Comparison of ENCODE assay signal across 14 cellular contexts in the genomic region with DNA sequence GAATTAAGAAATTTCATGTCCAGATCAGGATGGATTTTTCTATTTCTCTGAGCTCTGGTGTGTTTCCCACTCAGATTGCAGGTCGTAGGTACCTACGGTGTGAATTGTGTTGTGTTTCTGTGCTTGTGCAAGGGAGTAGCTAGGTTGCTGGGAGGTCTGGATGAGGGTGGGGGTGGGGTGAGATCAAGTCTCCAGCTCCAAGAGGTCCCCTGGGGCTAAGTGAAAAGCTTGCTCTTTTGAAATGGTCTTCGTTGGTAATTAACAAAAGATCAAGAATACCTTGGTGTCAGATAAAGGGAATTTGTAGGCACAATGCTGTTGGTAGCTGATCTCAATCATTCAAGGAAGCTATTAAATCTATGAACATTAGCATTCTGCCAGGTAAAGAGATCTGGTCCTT. TPM values are rescaled to one million over a fixed set of nuclear protein-coding genes. Genes with fewer than 3 reads are reported as not detected.
DNase-seq lines count a peak whose midpoint lies in the region; ATAC-seq and TF ChIP-seq lines count a peak whose summit lies in the region.
"Had no signal": no experiment of that assay in that cellular context is flagged by ENCODE, and none has a peak within 500 bp of the region (broad histone marks: within the 10 kb centered on the region; RNA-seq: fewer than 3 reads in every experiment).

No MANE protein-coding gene starts in this region.

- H3K4me3 Mint-ChIP-seq in brain: peak overlapping the region; percentile 60 to 87 (median 82)
- H3K4me3 Mint-ChIP-seq in T-helper 2 cell treated with Interferon-gamma antibody and Interleukin-4, amounts not matched to agents 5 μg/mL and 100 μg/mL, for 36 hours: no peak overlapping the region

- no peak overlapping the region for H4K8ac ChIP-seq in mesendoderm (ENCODE audit: low read depth, low read length)

- H3K4me3 ChIP-seq in BLaER1 treated with 17β-estradiol and CSF1 and Interleukin-3, amounts not matched to agents 10 nM and 100 nM: peak overlapping the region in 9 of 10 experiments; percentile 46 to 66 (median 56); a peak in 16 of 20 replicates
- no peak overlapping the region; the same call in 1 of the 2 replicates for H3K4me3 ChIP-seq in H7 (ENCODE audit: insufficient read depth, low read depth, low read length)
- no peak overlapping the region for H3K4me3 ChIP-seq in mesendoderm (ENCODE audit: low read length)
- H3K4me3 ChIP-seq: SJSA1 had no signal

- H3K4me2 ChIP-seq in BLaER1 treated with 17β-estradiol and CSF1 and Interleukin-3, amounts not matched to agents 10 nM and 100 nM: peak overlapping the region; percentile 93 to 99 (median 97)
- H3K4me2 ChIP-seq in mesendoderm (ENCODE audit: low read length): peak overlapping the region; percentile 21

- no peaks in the 10 kb centered on the region for H3K79me2 ChIP-seq in mesendoderm (ENCODE audit: control insufficient read depth, insufficient read depth, low read length)

- peaks cover 86 to 100% (median 96%) of the 10 kb centered on the region in 10 experiments for H3K4me1 ChIP-seq in BLaER1 treated with 17β-estradiol and CSF1 and Interleukin-3, amounts not matched to agents 10 nM and 100 nM
- peaks cover 15% of the 10 kb centered on the region for H3K4me1 ChIP-seq in mesendoderm (ENCODE audit: control insufficient read depth, low read depth, low read length)
- H3K4me1 ChIP-seq: SJSA1 had no signal

- H3K9ac ChIP-seq in BLaER1 treated with 17β-estradiol and CSF1 and Interleukin-3, amounts not matched to agents 10 nM and 100 nM: peak overlapping the region in 6 of 11 experiments; percentile 25 to 76 (median 62); a peak in 9 of 22 replicates
- H3K9ac ChIP-seq in mesendoderm (ENCODE audit: low read length): peak overlapping the region; percentile 8

- H3K27me3 Mint-ChIP-seq in brain: peaks cover 5% of the 10 kb centered on the region
- peaks cover 71% of the 10 kb centered on the region for H3K27me3 Mint-ChIP-seq in T-helper 2 cell treated with Interferon-gamma antibody and Interleukin-4, amounts not matched to agents 5 μg/mL and 100 μg/mL, for 36 hours (ENCODE audit: low read depth)

- H3K9me3 Mint-ChIP-seq in brain: peaks cover 50 to 97% (median 90%) of the 10 kb centered on the region in 5 experiments
- H3K9me3 Mint-ChIP-seq in T-helper 2 cell treated with Interferon-gamma antibody and Interleukin-4, amounts not matched to agents 5 μg/mL and 100 μg/mL, for 36 hours: no peaks in the 10 kb centered on the region
- H3K9me3 Mint-ChIP-seq: effector memory CD8-positive, alpha-beta T cell; IgD-negative memory B cell had no signal

- peak; percentile 70 for DNase-seq in H7
- peak; percentile 78 for DNase-seq in mesendoderm
- no peak for DNase-seq in HCEC 1CT
- DNase-seq in T-helper 2 cell treated with Interferon-gamma antibody and Interleukin-4, amounts not matched to agents 5 μg/mL and 100 μg/mL, for 36 hours (ENCODE audit: low spot score): no peak
- no peak for DNase-seq in T-helper 9 cell
- DNase-seq: effector memory CD8-positive, alpha-beta T cell; NCI-H1694 treated with DMSO at 0.1 percent for 48 hours; right cardiac atrium; stimulated activated CD4-positive, alpha-beta T cell treated with anti-CD3 and anti-CD28 coated beads, Interleukin-4, amount 100 ng/mL, for 1 hour had no signal

- no peak overlapping the region for H3K4ac ChIP-seq in mesendoderm (ENCODE audit: low read depth, low read length)

- H2BK5ac ChIP-seq in mesendoderm (ENCODE audit: low read length): peak overlapping the region; percentile 23

- H3K4me1 Mint-ChIP-seq in brain: peaks cover 84% of the 10 kb centered on the region
- H3K4me1 Mint-ChIP-seq in T-helper 2 cell treated with Interferon-gamma antibody and Interleukin-4, amounts not matched to agents 5 μg/mL and 100 μg/mL, for 36 hours (ENCODE audit: low read depth): no peaks in the 10 kb centered on the region

- peaks cover 99% of the 10 kb centered on the region for H3K36me3 Mint-ChIP-seq in brain
- H3K36me3 Mint-ChIP-seq in T-helper 2 cell treated with Interferon-gamma antibody and Interleukin-4, amounts not matched to agents 5 μg/mL and 100 μg/mL, for 36 hours (ENCODE audit: low read depth): no peaks in the 10 kb centered on the region
- H3K36me3 Mint-ChIP-seq: IgD-negative memory B cell had no signal

- H3K23ac ChIP-seq in mesendoderm (ENCODE audit: low read length): no peak overlapping the region

- H3K18ac ChIP-seq in mesendoderm (ENCODE audit: low read length): no peak overlapping the region

- peaks cover 1% of the 10 kb centered on the region for H3K79me1 ChIP-seq in mesendoderm (ENCODE audit: low read length)

- no peak for ATAC-seq in HG03097 (IDR thresholded peaks at IDR 0.05; ENCODE audit: low FRiP score, unreplicated experiment)
- ATAC-seq: effector memory CD8-positive, alpha-beta T cell had no signal

- no peak overlapping the region for H3K27ac ChIP-seq in BLaER1 treated with 17β-estradiol and CSF1 and Interleukin-3, amounts not matched to agents 10 nM and 100 nM
- no peak overlapping the region for H3K27ac ChIP-seq in mesendoderm (ENCODE audit: low read depth, low read length)
- H3K27ac ChIP-seq: SJSA1 had no signal

- no peak overlapping the region for H2AK5ac ChIP-seq in mesendoderm (ENCODE audit: low read length)

- no peak overlapping the region for H2BK120ac ChIP-seq in mesendoderm (ENCODE audit: low read depth, low read length)

- H3K36me3 ChIP-seq in BLaER1 treated with 17β-estradiol and CSF1 and Interleukin-3, amounts not matched to agents 10 nM and 100 nM: peaks cover 13 to 87% (median 53%) of the 10 kb centered on the region in 11 experiments
- no peaks in the 10 kb centered on the region for H3K36me3 ChIP-seq in H7 (replicated peaks; ENCODE audit: control insufficient read depth, insufficient read depth, low read length)
- H3K36me3 ChIP-seq in mesendoderm (ENCODE audit: control insufficient read depth, insufficient read depth, low read length): no peaks in the 10 kb centered on the region

- H3K27ac Mint-ChIP-seq in brain: peak overlapping the region; percentile 18 to 97 (median 83)
- H3K27ac Mint-ChIP-seq in T-helper 2 cell treated with Interferon-gamma antibody and Interleukin-4, amounts not matched to agents 5 μg/mL and 100 μg/mL, for 36 hours: no peak overlapping the region
- H3K27ac Mint-ChIP-seq: effector memory CD8-positive, alpha-beta T cell had no signal

- no peak overlapping the region for H2BK15ac ChIP-seq in mesendoderm (replicated peaks; ENCODE audit: low read depth)

- H4K20me1 ChIP-seq in BLaER1 treated with 17β-estradiol and CSF1 and Interleukin-3, amounts not matched to agents 10 nM and 100 nM: peaks cover 5 to 99% (median 89%) of the 10 kb centered on the region in 11 experiments; a peak in 17 of 22 replicates

- TF ChIP-seq CTCF in brain (conservative IDR thresholded peaks at IDR 0.05): no peak

- no peak overlapping the region for H3K56ac ChIP-seq in mesendoderm (ENCODE audit: low read length)

- WGBS in mesendoderm (ENCODE audit: extremely low coverage, insufficient coverage, low lambda C conversion rate): no CpG with 5 or more reads among the region's 3 CpGs

- no peaks in the 10 kb centered on the region for H3K27me3 ChIP-seq in BLaER1 treated with 17β-estradiol and CSF1 and Interleukin-3, amounts not matched to agents 10 nM and 100 nM
- H3K27me3 ChIP-seq in H7 (ENCODE audit: control insufficient read depth, insufficient read depth, low read length) (peaks cover 26% of the 10 kb centered on the region), mesendoderm (ENCODE audit: insufficient read depth, low read length, poor library complexity) (no peaks in the 10 kb centered on the region)
- H3K27me3 ChIP-seq: SJSA1 had no signal

- no peak overlapping the region for H4K5ac ChIP-seq in mesendoderm (ENCODE audit: low read length)

- H3K9me3 ChIP-seq in BLaER1 treated with 17β-estradiol and CSF1 and Interleukin-3, amounts not matched to agents 10 nM and 100 nM (replicated peaks in 1 of 11): peaks cover 0 to 14% (median 0%) of the 10 kb centered on the region in 11 experiments; a peak in 4 of 22 replicates

RNA-seq across cellular contexts. Expression of gene PCDHGC4, which starts 1.0 kb away (rescaled TPM):
- total RNA-seq in H7 (2014; rRNA removed; shearing (Covaris generic)): 9.9 and 12.5 TPM in 2 replicates
- 31.8 TPM for polyA plus RNA-seq in brain (ENCODE audit: insufficient read depth, low read depth, low replicate concordance)
- polyA plus RNA-seq in mesendoderm (2013, experiment 1 of 2): 2.0 TPM
- polyA plus RNA-seq in mesendoderm (2013, experiment 2 of 2): 1.8 TPM
- polyA plus RNA-seq: IgD-negative memory B cell had no signal

RNA-seq across cellular contexts. Expression of gene PCDHGC5, which starts 5.0 kb away (rescaled TPM):
- total RNA-seq in H7 (2014; rRNA removed; shearing (Covaris generic)): 0.44 and 1.8 TPM in 2 replicates
- 4.3 TPM for polyA plus RNA-seq in brain (ENCODE audit: insufficient read depth, low read depth, low replicate concordance)
- 0.08 TPM for polyA plus RNA-seq in mesendoderm (2013, experiment 1 of 2)
- 0.11 TPM for polyA plus RNA-seq in mesendoderm (2013, experiment 2 of 2)
- polyA plus RNA-seq: IgD-negative memory B cell had no signal

RNA-seq across cellular contexts. Expression of gene PCDHGC3, which starts 8.1 kb away (rescaled TPM):
- total RNA-seq in H7 (2014; rRNA removed; shearing (Covaris generic)): 27.4 and 31.7 TPM in 2 replicates
- 246 TPM for polyA plus RNA-seq in brain (ENCODE audit: insufficient read depth, low read depth, low replicate concordance)
- 24.0 TPM for polyA plus RNA-seq in mesendoderm (2013, experiment 1 of 2)
- 23.6 TPM for polyA plus RNA-seq in mesendoderm (2013, experiment 2 of 2)

RNA-seq across cellular contexts. Expression of gene PCDHGA12, which starts 53.5 kb away (rescaled TPM):
- 0.10 and 0.44 TPM in 2 replicates for total RNA-seq in H7 (2014; rRNA removed; shearing (Covaris generic))
- 3.1 TPM for polyA plus RNA-seq in brain (ENCODE audit: insufficient read depth, low read depth, low replicate concordance)
- 0.08 TPM for polyA plus RNA-seq in mesendoderm (2013, experiment 1 of 2)
- 0.14 TPM for polyA plus RNA-seq in mesendoderm (2013, experiment 2 of 2)

Comparison
In these comparisons a context has a peak if more than half of its experiments do, and no peak if none do; other contexts are left out.
1. H3K4me3 ChIP-seq: peak in BLaER1 treated with 17β-estradiol and CSF1 and Interleukin-3, amounts not matched to agents 10 nM and 100 nM (9 of 10); none in H7 (single experiment) and mesendoderm (single experiment).
2. DNase-seq: peak in H7 (single experiment) and mesendoderm (single experiment); none in HCEC 1CT (single experiment), T-helper 2 cell treated with Interferon-gamma antibody and Interleukin-4, amounts not matched to agents 5 μg/mL and 100 μg/mL, for 36 hours (single experiment) and T-helper 9 cell (single experiment).